ENCODE assay signal across 12 cellular contexts in the genomic region with DNA sequence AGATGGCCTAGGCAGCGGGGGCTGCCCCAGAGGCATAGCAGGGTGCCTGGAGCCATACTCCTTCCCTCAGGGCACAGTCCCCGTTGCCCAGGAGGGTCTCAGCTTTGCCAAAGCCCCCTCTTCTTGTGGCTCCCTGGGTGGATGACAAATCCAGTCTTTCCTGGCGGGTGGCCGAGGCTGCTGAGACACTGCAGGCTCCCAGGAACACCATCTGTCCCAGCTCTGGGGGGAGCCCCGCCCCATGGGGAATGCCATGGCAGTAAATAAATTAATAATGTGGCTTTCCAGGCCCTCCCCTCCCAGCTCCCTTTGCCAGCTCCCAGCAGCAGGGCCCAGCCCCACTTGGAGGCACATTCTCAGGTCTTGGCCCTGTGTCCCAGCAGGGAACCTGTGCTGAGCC. TPM values are rescaled to one million over a fixed set of nuclear protein-coding genes. Genes with fewer than 3 reads are reported as not detected.
DNase-seq lines count a peak whose midpoint lies in the region; ATAC-seq lines count a peak whose summit lies in the region.
"Had no signal": no experiment of that assay in that cellular context is flagged by ENCODE, and none has a peak within 500 bp of the region (broad histone marks: within the 10 kb centered on the region; RNA-seq: fewer than 3 reads in every experiment).

No MANE protein-coding gene starts in this region.

- H3K4me3 ChIP-seq in MG63 (no peak overlapping the region), subcutaneous abdominal adipose tissue (ENCODE audit: low read depth in 1 of 5, low read length in 5 of 5) (no peak overlapping the region)

- no peaks in the 10 kb centered on the region for H3K9me3 ChIP-seq in MG63
- no peaks in the 10 kb centered on the region for H3K9me3 ChIP-seq in subcutaneous abdominal adipose tissue (ENCODE audit: control insufficient read depth in 5 of 5, low read length in 5 of 5)

- no peaks in the 10 kb centered on the region for H3K36me3 ChIP-seq in MG63
- peaks cover 0 to 15% (median 0%) of the 10 kb centered on the region in 5 donors for H3K36me3 ChIP-seq in subcutaneous abdominal adipose tissue (ENCODE audit: control insufficient read depth in 5 of 5, insufficient read depth in 5 of 5, low read length in 5 of 5)

- ATAC-seq in GM19467 (IDR thresholded peaks at IDR 0.05; ENCODE audit: unreplicated experiment), result no peak
- ATAC-seq in HG03196 (IDR thresholded peaks at IDR 0.05; ENCODE audit: unreplicated experiment), result no peak

- H3K9ac ChIP-seq in subcutaneous abdominal adipose tissue (ENCODE audit: low read length in 5 of 5), result no peak overlapping the region

- H3K27ac ChIP-seq in caudate nucleus (ENCODE audit: low read depth, low read length) (no peak overlapping the region), layer of hippocampus (ENCODE audit: low read depth, low read length) (peak overlapping the region; percentile 20), subcutaneous abdominal adipose tissue (ENCODE audit: low read depth, low read length) (peak overlapping the region; percentile 41)

- H3K27me3 ChIP-seq in MG63 (no peaks in the 10 kb centered on the region), layer of hippocampus (ENCODE audit: control insufficient read depth, insufficient read depth, low read length) (no peaks in the 10 kb centered on the region), subcutaneous abdominal adipose tissue (ENCODE audit: control insufficient read depth in 5 of 5, insufficient read depth in 4 of 5, low read length in 5 of 5) (peaks cover 1 to 7% (median 4%) of the 10 kb centered on the region in 5 donors)

- DNase-seq in MG63 (peak; percentile 33), caudate nucleus (lab: John Stamatoyannopoulos, UW) (peak in 32 of 61 donors; percentile 11 to 66 (median 37)), iPS-NIHi7 (ENCODE audit: extremely low spot score) (no peak), OCI-M1 (lab: John Stamatoyannopoulos, UW) (no peak)
- DNase-seq: activated CD4-positive, alpha-beta T cell treated with anti-CD3 and anti-CD28 coated beads, Interleukin-2, amount 10 ng/mL, durations not matched to agents 24 days and 14 days; islet precursor cell; KG1; NCI-H1930 had no signal

- H3K4me1 ChIP-seq in subcutaneous abdominal adipose tissue (ENCODE audit: control insufficient read depth in 5 of 5, insufficient read depth in 5 of 5, low read length in 5 of 5), result peaks cover 4 to 97% (median 52%) of the 10 kb centered on the region in 5 donors

RNA-seq across cellular contexts. Expression of gene PDE2A, which starts 45.0 kb away (rescaled TPM):
- not detected in 2 replicates for total RNA-seq in MG63 (2014; rRNA removed; shearing (Covaris generic); ENCODE audit: low replicate concordance)

Comparison
In these comparisons a context has a peak if more than half of its experiments do, and no peak if none do; other contexts are left out.
1. DNase-seq: peak in MG63 (single experiment) and caudate nucleus (32 of 61); none in iPS-NIHi7 (single experiment) and OCI-M1 (single experiment).